In genomic region chr19:49518033-49518432, GRCh38 we compare ENCODE assay signal across 26 cellular contexts. TPM values are rescaled to one million over a fixed set of nuclear protein-coding genes. Genes with fewer than 3 reads are reported as not detected.
"Had no signal": no experiment of that assay in that cellular context is flagged by ENCODE, and none has a peak within 500 bp of the region (broad histone marks: within the 10 kb centered on the region; RNA-seq: fewer than 3 reads in every experiment).

No MANE protein-coding gene starts in this region.

- H3K36me3 ChIP-seq: gastrocnemius medialis, ovary, uterus had no signal

- FAIRE-seq: keratinocyte had no signal

- H3K9me3 ChIP-seq: gastrocnemius medialis, lower lobe of right lung, ovary, psoas muscle, suprapubic skin, transverse colon, upper lobe of right lung, uterus had no signal

- DNase-seq: cortex of kidney; dorsolateral prefrontal cortex; effector CD4-positive, alpha-beta T cell; foreskin fibroblast; gastrocnemius medialis; head of caudate nucleus; left ventricle myocardium superior; lower lobe of right lung; naive thymus-derived CD8-positive, alpha-beta T cell; ovary; posterior cingulate gyrus; psoas muscle; stimulated activated CD4-positive, alpha-beta T cell treated with anti-CD3 and anti-CD28 coated beads, Interleukin-15, amount 100 ng/mL, for 24 hours; stimulated activated CD4-positive, alpha-beta T cell treated with anti-CD3 and anti-CD28 coated beads, Interleukin-2, amount 100 ng/mL, for 48 hours; stimulated activated naive B cell treated with anti-CD40 and anti-IgM and Interleukin-4, amounts not matched to agents 10 μg/mL and 1 μg/mL and 100 μg/mL, for 72 hours; transverse colon; upper lobe of right lung; uterus had no signal

- H3K4me3 ChIP-seq: dorsolateral prefrontal cortex, gastrocnemius medialis, lower lobe of right lung, ovary, psoas muscle, skin epidermis, suprapubic skin, transverse colon, upper lobe of right lung, uterus had no signal

- ATAC-seq: esophagus mucosa; gastrocnemius medialis; left ventricle myocardium superior; lower lobe of right lung; naive thymus-derived CD8-positive, alpha-beta T cell; psoas muscle; right cardiac atrium; stimulated activated naive B cell treated with anti-CD40 and anti-IgM and Interleukin-4, amounts not matched to agents 10 μg/mL and 1 μg/mL and 100 μg/mL, for 72 hours; upper lobe of right lung had no signal

- H3K27ac Mint-ChIP-seq: stimulated activated naive B cell treated with anti-CD40 and anti-IgM and Interleukin-4, amounts not matched to agents 10 μg/mL and 1 μg/mL and 100 μg/mL, for 72 hours; stimulated activated naive CD8-positive, alpha-beta T cell treated with anti-CD3 and anti-CD28 coated beads, Interleukin-15, Interleukin-2, amounts not matched to agents 100 ng/mL and 50 ng/mL, for 24 hours had no signal

- H3K36me3 Mint-ChIP-seq: stimulated activated naive B cell treated with anti-CD40 and anti-IgM and Interleukin-4, amounts not matched to agents 10 μg/mL and 1 μg/mL and 100 μg/mL, for 72 hours had no signal

- H3K27ac ChIP-seq: dorsolateral prefrontal cortex, epithelial cell of prostate, gastrocnemius medialis, lower lobe of right lung, ovary, psoas muscle, suprapubic skin, transverse colon, upper lobe of right lung, uterus had no signal

- H3K27me3 ChIP-seq: gastrocnemius medialis, ovary, suprapubic skin, transverse colon, upper lobe of right lung, uterus had no signal

- H3K4me3 Mint-ChIP-seq: naive thymus-derived CD8-positive, alpha-beta T cell; stimulated activated naive B cell treated with anti-CD40 and anti-IgM and Interleukin-4, amounts not matched to agents 10 μg/mL and 1 μg/mL and 100 μg/mL, for 72 hours; stimulated activated naive CD8-positive, alpha-beta T cell treated with anti-CD3 and anti-CD28 coated beads, Interleukin-15, Interleukin-2, amounts not matched to agents 100 ng/mL and 50 ng/mL, for 24 hours had no signal

- H3K4me1 ChIP-seq: uterus had no signal

- H3K27me3 Mint-ChIP-seq: naive thymus-derived CD8-positive, alpha-beta T cell; stimulated activated naive B cell treated with anti-CD40 and anti-IgM and Interleukin-4, amounts not matched to agents 10 μg/mL and 1 μg/mL and 100 μg/mL, for 72 hours; stimulated activated naive CD8-positive, alpha-beta T cell treated with anti-CD3 and anti-CD28 coated beads, Interleukin-15, Interleukin-2, amounts not matched to agents 100 ng/mL and 50 ng/mL, for 24 hours had no signal

- H3K9me3 Mint-ChIP-seq: naive thymus-derived CD8-positive, alpha-beta T cell; stimulated activated naive B cell treated with anti-CD40 and anti-IgM and Interleukin-4, amounts not matched to agents 10 μg/mL and 1 μg/mL and 100 μg/mL, for 72 hours; stimulated activated naive CD8-positive, alpha-beta T cell treated with anti-CD3 and anti-CD28 coated beads, Interleukin-15, Interleukin-2, amounts not matched to agents 100 ng/mL and 50 ng/mL, for 24 hours had no signal

RNA-seq across cellular contexts. Expression of gene FCGRT, which starts 5.6 kb away (rescaled TPM):
- polyA plus RNA-seq: neural cell had no signal

RNA-seq across cellular contexts. Expression of gene RCN3, which starts 9.8 kb away (rescaled TPM):
- polyA plus RNA-seq: neural cell had no signal

RNA-seq across cellular contexts. Expression of gene FLT3LG, which starts 44.0 kb away (rescaled TPM):
- polyA plus RNA-seq: neural cell had no signal
